In genomic region chr2:135530313-135531230, GRCh38 we compare ENCODE assay signal across 8 cellular contexts. TPM values are rescaled to one million over a fixed set of nuclear protein-coding genes. Genes with fewer than 3 reads are reported as not detected.
DNase-seq lines count a peak whose midpoint lies in the region; ATAC-seq and TF ChIP-seq lines count a peak whose summit lies in the region.

ZRANB3 (minus strand) TSS chr2:135531218.

- H3K4me3 Mint-ChIP-seq in CD14-positive monocyte = no peak within 1 kb of the TSS

- DNase-seq in CD14-positive monocyte (ENCODE audit: low spot score) = peak; percentile 95
- peak; percentile 96 for DNase-seq in NCI-H748 (lab: John Stamatoyannopoulos, UW; ENCODE audit: unreplicated experiment)
- peak; percentile 78 to 94 for DNase-seq in activated CD4-positive, alpha-beta T cell treated with anti-CD3 and anti-CD28 coated beads, Interleukin-2, amount 50 U/mL, for 24 hours (ENCODE audit: low read depth in 1 of 2, low spot score in 1 of 2)
- peak; percentile 35 for DNase-seq in cortex of kidney (lab: John Stamatoyannopoulos, UW)
- peak; percentile 96 for DNase-seq in left lobe of liver (ENCODE audit: low spot score)
- peak; percentile 91 to 95 for DNase-seq in stimulated activated CD4-positive, alpha-beta T cell treated with anti-CD3 and anti-CD28 coated beads, Interleukin-2, amount 100 ng/mL, for 24 hours

- peaks cover 0 to 4% (median 0%) of the 10 kb centered on the region in 3 donors for H3K27me3 Mint-ChIP-seq in CD14-positive monocyte (ENCODE audit: low read depth in 3 of 3)

- no peaks in the 10 kb centered on the region for H3K9me3 Mint-ChIP-seq in CD14-positive monocyte

- intact Hi-C loops in CD14-positive monocyte (cut with micrococcal nuclease) = loop anchor here (5.0 kb wide), 2 partner anchors 212 to 613 kb away; partner anchors contain the start of genes CCNT2 (in 2 of the 2) and UBXN4 (in 1 of the 2)

- H3K4me1 Mint-ChIP-seq in CD14-positive monocyte = peaks cover 18% of the 10 kb centered on the region

- no peak for TF ChIP-seq CTCF in CD14-positive monocyte (IDR thresholded peaks at IDR 0.05)

- H3K27ac Mint-ChIP-seq in CD14-positive monocyte = peak within 1 kb of the TSS in 4 of 7 donors; percentile 31 to 73 (median 58)

- ATAC-seq in GM19397 (IDR thresholded peaks at IDR 0.05; ENCODE audit: unreplicated experiment) = peak; percentile 67
- peak; percentile 51 for ATAC-seq in HG03558 (IDR thresholded peaks at IDR 0.05; ENCODE audit: extremely low read depth, unreplicated experiment)
- peak; percentile 84 for ATAC-seq in left lobe of liver

- no peaks in the 10 kb centered on the region for H3K36me3 Mint-ChIP-seq in CD14-positive monocyte

RNA-seq across cellular contexts. Expression of gene ZRANB3, which starts in this region (rescaled TPM):
- 1 to 10 TPM in 1 of 2 donors, under 1 TPM in 1; 0.64 to 3.5 TPM for polyA plus RNA-seq in CD14-positive monocyte
- 2.9 TPM for total RNA-seq in left lobe of liver

Comparison
In these comparisons a context has a peak if more than half of its experiments do, and no peak if none do; other contexts are left out.
1. Peak in every context shown above with its lines: DNase-seq and ATAC-seq.
2. DNase-seq: peak in every context shown above with its lines; median percentile 96 in NCI-H748; 96 in left lobe of liver; 95 in CD14-positive monocyte; 93 in stimulated activated CD4-positive, alpha-beta T cell treated with anti-CD3 and anti-CD28 coated beads, Interleukin-2, amount 100 ng/mL, for 24 hours; 86 in activated CD4-positive, alpha-beta T cell treated with anti-CD3 and anti-CD28 coated beads, Interleukin-2, amount 50 U/mL, for 24 hours; 35 in cortex of kidney.